ENCODE assay signal across 9 cellular contexts in genomic region chrX:21373637-21374162, GRCh38. TPM values are rescaled to one million over a fixed set of nuclear protein-coding genes. Genes with fewer than 3 reads are reported as not detected.
DNase-seq lines count a peak whose midpoint lies in the region; ATAC-seq and TF ChIP-seq lines count a peak whose summit lies in the region.
"Had no signal": no experiment of that assay in that cellular context is flagged by ENCODE, and none has a peak within 500 bp of the region (broad histone marks: within the 10 kb centered on the region; RNA-seq: fewer than 3 reads in every experiment).

No MANE protein-coding gene starts in this region.

- no peaks in the 10 kb centered on the region for H3K9me3 Mint-ChIP-seq in type B pancreatic cell

- H3K36me3 Mint-ChIP-seq in T-helper 17 cell (ENCODE audit: low read depth) (no peaks in the 10 kb centered on the region), type B pancreatic cell (no peaks in the 10 kb centered on the region)

- ATAC-seq in GM18867 (IDR thresholded peaks at IDR 0.05; ENCODE audit: unreplicated experiment) (peak; percentile 26), HG03103 (IDR thresholded peaks at IDR 0.05; ENCODE audit: low read depth, unreplicated experiment) (peak; percentile 19), T-helper 17 cell (peak; percentile 49)

- H3K27ac ChIP-seq in 22Rv1 (peak overlapping the region; percentile 63), colonic mucosa (no peak overlapping the region), muscle layer of colon (ENCODE audit: low read depth, low read length) (no peak overlapping the region)

- H3K4me3 ChIP-seq in colonic mucosa (peak overlapping the region; percentile 35), muscle layer of colon (ENCODE audit: low read depth in 1 of 2, low read length in 2 of 2) (peak overlapping the region; percentile 4 to 38)

- DNase-seq in T-helper 17 cell: peak in 1 of 3 donors; percentile 4
- DNase-seq in colonic mucosa: peak; percentile 48
- DNase-seq in type B pancreatic cell (ENCODE audit: extremely low spot score, unreplicated experiment): no peak
- DNase-seq in mucosa of gallbladder (ENCODE audit: low spot score): no peak

- H3K36me3 ChIP-seq in colonic mucosa (no peaks in the 10 kb centered on the region), muscle layer of colon (ENCODE audit: insufficient read depth, low read length) (no peaks in the 10 kb centered on the region)

- H3K27me3 Mint-ChIP-seq in T-helper 17 cell: no peaks in the 10 kb centered on the region
- peaks cover 35% of the 10 kb centered on the region for H3K27me3 Mint-ChIP-seq in type B pancreatic cell

- H3K9me3 ChIP-seq in T-helper 17 cell (ENCODE audit: control insufficient read depth, low read length, poor library complexity, severe bottlenecking) (no peaks in the 10 kb centered on the region), colonic mucosa (no peaks in the 10 kb centered on the region), muscle layer of colon (ENCODE audit: low read length) (no peaks in the 10 kb centered on the region)

- no peak for TF ChIP-seq CTCF in 22Rv1 (IDR thresholded peaks at IDR 0.05)
- TF ChIP-seq CTCF in colonic mucosa (IDR thresholded peaks at IDR 0.05): no peak
- TF ChIP-seq CTCF in type B pancreatic cell (conservative IDR thresholded peaks at IDR 0.05): no peak

- intact Hi-C loops in colonic mucosa (cut with DNase I): no loop called here

- peak overlapping the region in 1 of 2 donors; percentile 27 for H3K9ac ChIP-seq in colonic mucosa (ENCODE audit: low read depth in 2 of 2, low read length in 2 of 2)
- H3K9ac ChIP-seq in muscle layer of colon (ENCODE audit: low read length): no peak overlapping the region

- no peaks in the 10 kb centered on the region for H3K4me1 Mint-ChIP-seq in T-helper 17 cell
- H3K4me1 Mint-ChIP-seq in type B pancreatic cell (ENCODE audit: unreplicated experiment): peaks cover 3% of the 10 kb centered on the region

- H3K27me3 ChIP-seq in colonic mucosa: peaks cover 11% of the 10 kb centered on the region
- H3K27me3 ChIP-seq in muscle layer of colon (ENCODE audit: control insufficient read depth in 1 of 2, insufficient read depth in 2 of 2, low read length in 2 of 2): peaks cover 0 to 31% of the 10 kb centered on the region in 2 donors

- H3K27ac Mint-ChIP-seq in T-helper 17 cell (no peak overlapping the region), type B pancreatic cell (no peak overlapping the region)

- H3K4me1 ChIP-seq in colonic mucosa (no peaks in the 10 kb centered on the region), muscle layer of colon (ENCODE audit: insufficient read depth, low read length) (no peaks in the 10 kb centered on the region)

- H3K4me3 Mint-ChIP-seq in T-helper 17 cell (peak overlapping the region; percentile 92), type B pancreatic cell (peak overlapping the region; percentile 87)

RNA-seq across cellular contexts. Expression of gene CNKSR2, which starts 0.5 kb away (rescaled TPM):
- total RNA-seq in T-helper 17 cell (1 to 10 TPM; 3.6 to 4.4 TPM), colonic mucosa (under 1 TPM; 0.24 to 0.32 TPM), type B pancreatic cell (ENCODE audit: low replicate concordance) (7.2 and 13.5 TPM in 2 replicates), mucosa of gallbladder (0.86 TPM)
- total RNA-seq: dermis microvascular lymphatic vessel endothelial cell had no signal
